25 cellular contexts compared by ENCODE assay signal in genomic region chr3:29311805-29312204, GRCh38. TPM values are rescaled to one million over a fixed set of nuclear protein-coding genes. Genes with fewer than 3 reads are reported as not detected.
A peak's percentile ranks its signal among the peaks of the same experiment; 100 is the strongest.
DNase-seq lines count a peak whose midpoint lies in the region; ATAC-seq and TF ChIP-seq lines count a peak whose summit lies in the region.
"Had no signal": no experiment of that assay in that cellular context is flagged by ENCODE, and none has a peak within 500 bp of the region (broad histone marks: within the 10 kb centered on the region; RNA-seq: fewer than 3 reads in every experiment).

No MANE protein-coding gene starts in this region.

- no peaks in the 10 kb centered on the region for H4K20me1 ChIP-seq in SK-N-SH (ENCODE audit: insufficient read depth)
- no peaks in the 10 kb centered on the region for H4K20me1 ChIP-seq in hepatocyte (ENCODE audit: insufficient read depth, poor library complexity, severe bottlenecking)
- peaks cover 59% of the 10 kb centered on the region for H4K20me1 ChIP-seq in smooth muscle cell (ENCODE audit: low read depth)

- H3F3A ChIP-seq in SK-N-SH (replicated peaks; ENCODE audit: insufficient read depth) (peaks cover 4% of the 10 kb centered on the region), smooth muscle cell (ENCODE audit: low read depth) (no peaks in the 10 kb centered on the region)

- in situ Hi-C loops in GM13976 (cut with MboI; ENCODE audit: low sequenced_read_pairs, unreplicated experiment) = no loop called here

- H3K9me3 ChIP-seq in SK-N-SH (no peaks in the 10 kb centered on the region), hepatocyte (ENCODE audit: low read depth) (no peaks in the 10 kb centered on the region), smooth muscle cell (replicated peaks; ENCODE audit: low read depth) (no peaks in the 10 kb centered on the region), body of pancreas (no peaks in the 10 kb centered on the region)
- H3K9me3 ChIP-seq: BE2C, HAP-1 had no signal

- no peak for TF ChIP-seq POLR2A in body of pancreas (IDR thresholded peaks at IDR 0.05)

- no peak overlapping the region for H3K4me3 ChIP-seq in SK-N-SH (ENCODE audit: low read depth in 2 of 2, low read length in 1 of 2)
- H3K4me3 ChIP-seq in hepatocyte = no peak overlapping the region
- H3K4me3 ChIP-seq in smooth muscle cell = no peak overlapping the region
- H3K4me3 ChIP-seq in body of pancreas = no peak overlapping the region
- H3K4me3 ChIP-seq: HAP-1 had no signal

- POLR2A ChIA-PET in SK-N-SH (lab: Yijun Ruan, JAX) = no interaction called here

- no peaks in the 10 kb centered on the region for H3K27me3 ChIP-seq in SK-N-SH (ENCODE audit: insufficient read depth)
- H3K27me3 ChIP-seq in hepatocyte = no peaks in the 10 kb centered on the region
- no peaks in the 10 kb centered on the region for H3K27me3 ChIP-seq in smooth muscle cell (ENCODE audit: low read depth)
- no peaks in the 10 kb centered on the region for H3K27me3 ChIP-seq in body of pancreas
- H3K27me3 ChIP-seq: BE2C had no signal

- intact Hi-C loops in body of pancreas (cut with DNase I) = no loop called here

- H3K36me3 ChIP-seq in SK-N-SH (replicated peaks in 1 of 2; ENCODE audit: control insufficient read depth in 1 of 2, insufficient read depth in 2 of 2, low read length in 1 of 2) = peaks cover 2 to 5% of the 10 kb centered on the region in 2 experiments
- no peaks in the 10 kb centered on the region for H3K36me3 ChIP-seq in hepatocyte (replicated peaks; ENCODE audit: insufficient read depth, low read depth)
- H3K36me3 ChIP-seq in smooth muscle cell (ENCODE audit: low read depth) = no peaks in the 10 kb centered on the region
- H3K36me3 ChIP-seq in body of pancreas (replicated peaks in 1 of 2; ENCODE audit: insufficient read depth in 1 of 2, low read depth in 2 of 2) = no peaks in the 10 kb centered on the region
- H3K36me3 ChIP-seq: HAP-1 had no signal

- 88% methylated on average over 3 of the region's 3 CpGs for WGBS in SK-N-SH (ENCODE audit: low lambda C conversion rate)
- 76% methylated on average over 3 of the region's 3 CpGs for WGBS in hepatocyte (ENCODE audit: low lambda C conversion rate, missing lambda C conversion rate)
- WGBS in smooth muscle cell (ENCODE audit: low lambda C conversion rate) = 72% methylated on average over 3 of the region's 3 CpGs
- 61 to 65% methylated on average over 3 of the region's 3 CpGs for WGBS in body of pancreas, 2 donors

- H3K27ac ChIP-seq in SK-N-SH (ENCODE audit: low read depth in 2 of 2, low read length in 1 of 2) (peak overlapping the region; percentile 39 to 99; a peak in 3 of 4 replicates), hepatocyte (peak overlapping the region; percentile 11), smooth muscle cell (ENCODE audit: low read depth) (peak overlapping the region; percentile 19), body of pancreas (no peak overlapping the region)

- DNase-seq in HCEC 1CT (peak; percentile 33), SK-N-SH (no peak), hepatocyte (ENCODE audit: low spot score) (no peak), smooth muscle cell (lab: John Stamatoyannopoulos, UW; ENCODE audit: unreplicated experiment) (no peak), body of pancreas (no peak), epidermal melanocyte (ENCODE audit: insufficient read length, low spot score) (no peak), GM13976 (ENCODE audit: low spot score) (no peak)
- DNase-seq: activated B cell treated with CpG ODN at 0.5 μM for 24 hours; activated CD4-positive, alpha-beta T cell treated with anti-CD3 and anti-CD28 coated beads, Interleukin-2, amount 10 ng/mL, durations not matched to agents 7 days and 5 days; activated gamma-delta T cell; activated naive CD8-positive, alpha-beta T cell treated with anti-CD3 and anti-CD28 coated beads, Interleukin-2, amount 10 ng/mL, durations not matched to agents 7 days and 5 days; activated T-cell treated with anti-CD3 and anti-CD28 coated beads, Interleukin-2, amount 50 U/mL, for 24 hours; BE2C; CD8-positive, alpha-beta T cell; central memory CD4-positive, alpha-beta T cell; DMS 273 treated with DMSO at 0.1 percent for 48 hours; NCI-H146; NCI-H2107; NCI-H345; NCI-H748 treated with DMSO at 0.1 percent for 48 hours; small intestine; stimulated activated naive CD4-positive, alpha-beta T cell treated with Interleukin-2 at 50 U/mL for 16 hours had no signal

- H3K79me2 ChIP-seq in SK-N-SH (ENCODE audit: insufficient read depth) (peaks cover 97% of the 10 kb centered on the region), hepatocyte (peaks cover 89% of the 10 kb centered on the region), smooth muscle cell (ENCODE audit: low read depth) (peaks cover 100% of the 10 kb centered on the region)

- no peak for TF ChIP-seq RAD21 in SK-N-SH (IDR thresholded peaks at IDR 0.05; ENCODE audit: low read length)

- H3K4me2 ChIP-seq in SK-N-SH = no peak overlapping the region
- peak overlapping the region; percentile 24 for H3K4me2 ChIP-seq in hepatocyte
- H3K4me2 ChIP-seq in smooth muscle cell = peak overlapping the region; percentile 24

- H2AFZ ChIP-seq in SK-N-SH (ENCODE audit: low read depth) (no peak overlapping the region), hepatocyte (no peak overlapping the region), smooth muscle cell (ENCODE audit: low read depth) (no peak overlapping the region)

- H3K4me1 ChIP-seq in SK-N-SH (ENCODE audit: control insufficient read depth in 1 of 2, insufficient read depth in 2 of 2, low read depth in 1 of 2, low read length in 1 of 2) (peaks cover 18 to 69% of the 10 kb centered on the region in 2 experiments; a peak in 3 of 4 replicates), hepatocyte (ENCODE audit: insufficient read depth) (peaks cover 17% of the 10 kb centered on the region), smooth muscle cell (ENCODE audit: low read depth) (no peaks in the 10 kb centered on the region), body of pancreas (peaks cover 6% of the 10 kb centered on the region)

- CTCF ChIA-PET in SK-N-SH (lab: Yijun Ruan, JAX) = no interaction called here

- no peaks in the 10 kb centered on the region for H3K9me2 ChIP-seq in SK-N-SH
- no peaks in the 10 kb centered on the region for H3K9me2 ChIP-seq in hepatocyte (replicated peaks; ENCODE audit: insufficient read depth)

- TF ChIP-seq CTCF in SK-N-SH (IDR thresholded peaks at IDR 0.05) (no peak), hepatocyte (IDR thresholded peaks at IDR 0.05; ENCODE audit: poor library complexity) (no peak), smooth muscle cell (IDR thresholded peaks at IDR 0.05; ENCODE audit: borderline replicate concordance, insufficient read depth, poor library complexity, severe bottlenecking) (no peak), body of pancreas (IDR thresholded peaks at IDR 0.05) (no peak), GM13976 (IDR thresholded peaks at IDR 0.05; ENCODE audit: borderline replicate concordance, control extremely low read depth, extremely low read depth, insufficient read depth, missing control alignments) (no peak)

- H3K9ac ChIP-seq in SK-N-SH (no peak overlapping the region), smooth muscle cell (ENCODE audit: low read depth) (no peak overlapping the region)

- no peak for TF ChIP-seq EP300 in SK-N-SH (IDR thresholded peaks at IDR 0.05; ENCODE audit: borderline replicate concordance in 1 of 2, low read depth in 1 of 2, low read length in 1 of 2)

- ATAC-seq in body of pancreas (no peak), GM18868 (IDR thresholded peaks at IDR 0.05; ENCODE audit: unreplicated experiment) (no peak)
- ATAC-seq: CD8-positive, alpha-beta T cell had no signal

TF ChIP-seq in SK-N-SH, 30 proteins besides CTCF, POLR2A, EP300 and RAD21 (continues in another document):
- TF ChIP-seq TCF12 (IDR thresholded peaks at IDR 0.05) = no peak
- TF ChIP-seq, protein P1, sequence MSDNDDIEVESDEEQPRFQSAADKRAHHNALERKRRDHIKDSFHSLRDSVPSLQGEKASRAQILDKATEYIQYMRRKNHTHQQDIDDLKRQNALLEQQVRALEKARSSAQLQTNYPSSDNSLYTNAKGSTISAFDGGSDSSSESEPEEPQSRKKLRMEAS (IDR thresholded peaks at IDR 0.05; ENCODE audit: low read depth) = no peak
- TF ChIP-seq RCOR1 (IDR thresholded peaks at IDR 0.05; ENCODE audit: low read length) = no peak
- TF ChIP-seq RFX5 (IDR thresholded peaks at IDR 0.05; ENCODE audit: low read length) = no peak
- no peak for TF ChIP-seq ELF1 (IDR thresholded peaks at IDR 0.05)
- TF ChIP-seq NFIC (IDR thresholded peaks at IDR 0.05; ENCODE audit: borderline replicate concordance) = no peak
- no peak for TF ChIP-seq GATA2 (CRISPR knock-in tag; IDR thresholded peaks at IDR 0.05)
- TF ChIP-seq RXRA (IDR thresholded peaks at IDR 0.05; ENCODE audit: borderline replicate concordance, low read depth) = no peak
- TF ChIP-seq, protein P2, sequence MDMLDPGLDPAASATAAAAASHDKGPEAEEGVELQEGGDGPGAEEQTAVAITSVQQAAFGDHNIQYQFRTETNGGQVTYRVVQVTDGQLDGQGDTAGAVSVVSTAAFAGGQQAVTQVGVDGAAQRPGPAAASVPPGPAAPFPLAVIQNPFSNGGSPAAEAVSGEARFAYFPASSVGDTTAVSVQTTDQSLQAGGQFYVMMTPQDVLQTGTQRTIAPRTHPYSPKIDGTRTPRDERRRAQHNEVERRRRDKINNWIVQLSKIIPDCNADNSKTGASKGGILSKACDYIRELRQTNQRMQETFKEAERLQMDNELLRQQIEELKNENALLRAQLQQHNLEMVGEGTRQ (IDR thresholded peaks at IDR 0.05; ENCODE audit: borderline replicate concordance, low read depth, low read length) = no peak
- no peak for TF ChIP-seq CHD2 (IDR thresholded peaks at IDR 0.05; ENCODE audit: low read length, partially characterized antibody)
- TF ChIP-seq EZH2phosphoT487 (IDR thresholded peaks at IDR 0.05; ENCODE audit: borderline replicate concordance, low read depth) = no peak
- TF ChIP-seq IRF3 (IDR thresholded peaks at IDR 0.05; ENCODE audit: low read depth, low read length) = no peak
- no peak for TF ChIP-seq FOSL2 (IDR thresholded peaks at IDR 0.05; ENCODE audit: borderline replicate concordance, low read depth)

RNA-seq across cellular contexts. Expression of gene RBMS3, which starts 30.9 kb away (rescaled TPM):
- polyA plus RNA-seq in SK-N-SH (2012; rRNA removed) (8.2 and 9.9 TPM in 2 replicates), hepatocyte (32.6 and 34.9 TPM in 2 replicates), smooth muscle cell (40.9 and 42.9 TPM in 2 replicates)
- 6.5 and 8.0 TPM in 2 replicates for polyA plus RNA-seq in SK-N-SH (2012; cell fraction: cytosol; rRNA removed)
- 15.1 and 25.1 TPM in 2 replicates for polyA plus RNA-seq in SK-N-SH (2012; cell fraction: nucleus; rRNA removed)
- total RNA-seq in hepatocyte (31.4 and 37.1 TPM in 2 replicates), smooth muscle cell (50.6 and 53.8 TPM in 2 replicates), body of pancreas (10 to 100 TPM; 17.4 to 29.7 TPM)
- total RNA-seq: HT-29 had no signal

Comparison
In these comparisons a context has a peak if more than half of its experiments do, and no peak if none do; other contexts are left out.
1. H3K27ac ChIP-seq: peak in SK-N-SH (2 of 2), hepatocyte (single experiment) and smooth muscle cell (single experiment); none in body of pancreas (0 of 4).